8 cellular contexts compared by ENCODE assay signal in the genomic region with DNA sequence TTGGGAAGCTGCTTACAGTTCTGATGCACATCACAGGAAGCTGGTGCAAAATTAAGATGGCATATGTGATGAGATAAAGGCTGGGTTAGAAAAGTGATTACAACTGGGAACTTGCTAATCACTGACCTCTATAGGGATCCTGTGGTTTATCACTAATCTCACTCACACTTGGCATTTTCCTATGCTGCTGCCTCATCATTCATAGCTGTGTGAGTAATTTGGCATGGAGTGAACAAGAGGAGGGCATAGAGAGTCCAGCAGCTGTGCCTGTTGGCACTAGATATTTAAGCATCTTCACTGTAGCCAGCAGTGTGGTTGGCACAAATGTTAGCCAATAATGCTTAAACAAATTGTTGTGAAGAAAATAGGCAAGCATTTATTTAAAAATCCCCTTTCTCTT.
A peak's percentile ranks its signal among the peaks of the same experiment; 100 is the strongest.
DNase-seq lines count a peak whose midpoint lies in the region; ATAC-seq, FAIRE-seq and TF ChIP-seq lines count a peak whose summit lies in the region.

No MANE protein-coding gene starts in this region.

- TF ChIP-seq CTCF in astrocyte (IDR thresholded peaks at IDR 0.05; ENCODE audit: insufficient read depth, low read depth, low read length): no peak

- H3K27me3 ChIP-seq in astrocyte (ENCODE audit: insufficient read depth, low read length): no peaks in the 10 kb centered on the region

- no peaks in the 10 kb centered on the region for H3K27me3 Mint-ChIP-seq in astrocyte (ENCODE audit: low read depth, unreplicated experiment)

- peaks cover 1% of the 10 kb centered on the region for H3K36me3 Mint-ChIP-seq in astrocyte (ENCODE audit: low read depth, unreplicated experiment)

- peaks cover 7% of the 10 kb centered on the region for H4K20me1 ChIP-seq in astrocyte (ENCODE audit: insufficient read depth, low read length)

- no peak overlapping the region for H3K27ac Mint-ChIP-seq in astrocyte (ENCODE audit: unreplicated experiment)

- H2AFZ ChIP-seq in astrocyte (ENCODE audit: low read depth, low read length): no peak overlapping the region

- ATAC-seq in left lobe of liver: peak; percentile 80
- ATAC-seq in HG03139 (IDR thresholded peaks at IDR 0.05; ENCODE audit: unreplicated experiment): no peak
- no peak for ATAC-seq in GM18867 (IDR thresholded peaks at IDR 0.05; ENCODE audit: unreplicated experiment)

- DNase-seq in DMS153 treated with DMSO at 0.1 percent for 48 hours (lab: John Stamatoyannopoulos, UW; ENCODE audit: unreplicated experiment) (peak; percentile 13), NCI-H146 (lab: John Stamatoyannopoulos, UW) (peak; percentile 20), astrocyte (ENCODE audit: low read depth) (peak; percentile 52), left lobe of liver (ENCODE audit: low spot score) (no peak), HPDE6-E6E7 (ENCODE audit: extremely low spot score) (no peak)
- no peak for DNase-seq in activated CD4-positive, CD25-positive, alpha-beta regulatory T cell treated with anti-CD3 and anti-CD28 coated beads, Interleukin-2, amount 50 U/mL, for 72 hours

- no peaks in the 10 kb centered on the region for H3K9me3 Mint-ChIP-seq in astrocyte (ENCODE audit: unreplicated experiment)

- H3K79me2 ChIP-seq in astrocyte (ENCODE audit: insufficient read depth, low read length): peaks cover 4% of the 10 kb centered on the region

- no peak overlapping the region for H3K4me3 Mint-ChIP-seq in astrocyte (ENCODE audit: unreplicated experiment)

- H3K36me3 ChIP-seq in astrocyte (ENCODE audit: insufficient read depth, low read length): no peaks in the 10 kb centered on the region

- peaks cover 9% of the 10 kb centered on the region for H3K4me1 ChIP-seq in astrocyte (ENCODE audit: insufficient read depth, low read length)

- no peak overlapping the region for H3K4me2 ChIP-seq in astrocyte (ENCODE audit: low read length)

- FAIRE-seq in astrocyte (lab: Jason Lieb, UNC): no peak

- H3K4me3 ChIP-seq in astrocyte (ENCODE audit: insufficient read depth, low read depth, low read length): no peak overlapping the region

- H3K4me1 Mint-ChIP-seq in astrocyte (ENCODE audit: low read depth, unreplicated experiment): peaks cover 5% of the 10 kb centered on the region

- H3K27ac ChIP-seq in astrocyte (ENCODE audit: low read depth, low read length): no peak overlapping the region

- H3K9ac ChIP-seq in astrocyte (ENCODE audit: low read length): no peak overlapping the region

- H3K9me3 ChIP-seq in astrocyte (ENCODE audit: insufficient read depth, low read depth, low read length): no peaks in the 10 kb centered on the region

Comparison
In these comparisons a context has a peak if more than half of its experiments do, and no peak if none do; other contexts are left out.
1. DNase-seq: peak in DMS153 treated with DMSO at 0.1 percent for 48 hours (single experiment), NCI-H146 (single experiment) and astrocyte (single experiment); none in left lobe of liver (single experiment), activated CD4-positive, CD25-positive, alpha-beta regulatory T cell treated with anti-CD3 and anti-CD28 coated beads, Interleukin-2, amount 50 U/mL, for 72 hours (single experiment) and HPDE6-E6E7 (single experiment).